8 cellular contexts compared by ENCODE assay signal in genomic region chr6:122033564-122034181, GRCh38.
A peak's percentile ranks its signal among the peaks of the same experiment; 100 is the strongest.
DNase-seq lines count a peak whose midpoint lies in the region; ATAC-seq, FAIRE-seq and TF ChIP-seq lines count a peak whose summit lies in the region.

No MANE protein-coding gene starts in this region.

- H3K4me1 ChIP-seq in SK-N-SH (ENCODE audit: control insufficient read depth in 1 of 2, insufficient read depth in 2 of 2, low read depth in 1 of 2, low read length in 1 of 2) (peaks cover 0 to 4% of the 10 kb centered on the region in 2 experiments; a peak in 2 of 4 replicates), neuronal stem cell (ENCODE audit: control insufficient read depth in 2 of 2, insufficient read depth in 1 of 2, low read depth in 1 of 2, low read length in 2 of 2) (no peaks in the 10 kb centered on the region)

- no peak overlapping the region for H2BK120ac ChIP-seq in neuronal stem cell (ENCODE audit: low read depth, low read length)

- H3K27me3 ChIP-seq in SK-N-SH (ENCODE audit: insufficient read depth), result no peaks in the 10 kb centered on the region
- H3K27me3 ChIP-seq in neuronal stem cell (ENCODE audit: control insufficient read depth in 3 of 3, insufficient read depth in 3 of 3, low read depth in 1 of 3, low read length in 3 of 3), result no peaks in the 10 kb centered on the region

- no peak overlapping the region for H4K8ac ChIP-seq in neuronal stem cell (ENCODE audit: low read depth, low read length)

- no peak overlapping the region for H2BK15ac ChIP-seq in neuronal stem cell (ENCODE audit: low read length)

- H3K79me1 ChIP-seq in neuronal stem cell (ENCODE audit: low read depth, low read length), result no peaks in the 10 kb centered on the region

- H4K91ac ChIP-seq in neuronal stem cell (ENCODE audit: low read depth, low read length, poor library complexity), result no peak overlapping the region

- H2AFZ ChIP-seq in SK-N-SH (ENCODE audit: low read depth), result peak overlapping the region; percentile 18; the same call in 1 of the 2 replicates
- no peak overlapping the region for H2AFZ ChIP-seq in neuronal stem cell (ENCODE audit: low read length)

- H3K9me2 ChIP-seq in SK-N-SH, result no peaks in the 10 kb centered on the region

- no peak overlapping the region for H2AK5ac ChIP-seq in neuronal stem cell (ENCODE audit: low read depth, low read length)

- TF ChIP-seq CTCF in SK-N-SH (IDR thresholded peaks at IDR 0.05) (peak; percentile 79), fibroblast of mammary gland (conservative IDR thresholded peaks at IDR 0.05; ENCODE audit: control insufficient read depth, insufficient read depth, low read depth, low read length) (peak; percentile 64)

- 3% methylated on average over 1 of the region's 1 CpG for WGBS in SK-N-SH (ENCODE audit: low lambda C conversion rate)
- WGBS in neuronal stem cell (ENCODE audit: extremely low coverage in 2 of 2, insufficient read length in 2 of 2, insufficient replicate concordance in 1 of 2), 2 donors, result no CpG with 5 or more reads among the region's 1 CpG

- POLR2A ChIA-PET in SK-N-SH (lab: Yijun Ruan, JAX), result no interaction called here

- H3K4me3 ChIP-seq in SK-N-SH (ENCODE audit: low read depth in 2 of 2, low read length in 1 of 2) (no peak overlapping the region; a peak in 1 of 4 replicates), fibroblast of mammary gland (ENCODE audit: control insufficient read depth, low read depth, low read length) (no peak overlapping the region), neuronal stem cell (ENCODE audit: low read length in 2 of 2) (no peak overlapping the region)

- FAIRE-seq in A204.1 (lab: Jason Lieb, UNC), result peak; percentile 85

- H3K36me3 ChIP-seq in SK-N-SH (replicated peaks in 1 of 2; ENCODE audit: control insufficient read depth in 1 of 2, insufficient read depth in 2 of 2, low read length in 1 of 2), result no peaks in the 10 kb centered on the region
- H3K36me3 ChIP-seq in neuronal stem cell (replicated peaks in 1 of 2; ENCODE audit: control insufficient read depth in 2 of 2, insufficient read depth in 2 of 2, low read length in 2 of 2), result no peaks in the 10 kb centered on the region

- H3K9ac ChIP-seq in SK-N-SH (no peak overlapping the region), neuronal stem cell (ENCODE audit: low read depth, low read length, poor library complexity) (no peak overlapping the region)

- no peak overlapping the region for H3K4ac ChIP-seq in neuronal stem cell (ENCODE audit: low read length)

- H4K20me1 ChIP-seq in SK-N-SH (ENCODE audit: insufficient read depth), result no peaks in the 10 kb centered on the region

- no peak overlapping the region for H2BK5ac ChIP-seq in neuronal stem cell (ENCODE audit: low read length)

- H3K9me3 ChIP-seq in SK-N-SH (no peaks in the 10 kb centered on the region), neuronal stem cell (replicated peaks in 1 of 2; ENCODE audit: control insufficient read depth in 2 of 2, insufficient read depth in 1 of 2, low read depth in 1 of 2, low read length in 2 of 2) (no peaks in the 10 kb centered on the region)

- peak; percentile 90 for TF ChIP-seq RAD21 in SK-N-SH (IDR thresholded peaks at IDR 0.05; ENCODE audit: low read length)

- no peak overlapping the region for H3K23ac ChIP-seq in neuronal stem cell (ENCODE audit: low read depth, low read length, poor library complexity)

- H2BK12ac ChIP-seq in neuronal stem cell (ENCODE audit: low read length), result no peak overlapping the region

- peak; percentile 87 for ATAC-seq in GM18498 (IDR thresholded peaks at IDR 0.05; ENCODE audit: unreplicated experiment)
- peak; percentile 91 for ATAC-seq in HG02678 (IDR thresholded peaks at IDR 0.05; ENCODE audit: unreplicated experiment)

- no peaks in the 10 kb centered on the region for H3K79me2 ChIP-seq in SK-N-SH (ENCODE audit: insufficient read depth)

- CTCF ChIA-PET in SK-N-SH (lab: Yijun Ruan, JAX), result interaction anchor here (0.7 to 1.8 kb wide), 23 partner anchors 12 to 993 kb away, joined by 3 to 9 read pairs (median 3); no protein-coding TSS in a partner anchor

- peak; percentile 13 for DNase-seq in MV-4-11 (lab: John Stamatoyannopoulos, UW)
- peak; percentile 37 for DNase-seq in SK-N-SH
- peak; percentile 71 for DNase-seq in fibroblast of mammary gland (ENCODE audit: low read depth)
- peak; percentile 54 for DNase-seq in neuronal stem cell (ENCODE audit: low spot score)
- DNase-seq in stimulated activated CD4-positive, alpha-beta T cell treated with anti-CD3 and anti-CD28 coated beads, Interleukin-2, amount 100 ng/mL, for 48 hours, result no peak

- no peaks in the 10 kb centered on the region for H3F3A ChIP-seq in SK-N-SH (replicated peaks; ENCODE audit: insufficient read depth)

- no peak overlapping the region for H3K14ac ChIP-seq in neuronal stem cell (ENCODE audit: low read length)

- H3K18ac ChIP-seq in neuronal stem cell (ENCODE audit: low read length), result no peak overlapping the region

- H3K27ac ChIP-seq in SK-N-SH (ENCODE audit: low read depth in 2 of 2, low read length in 1 of 2) (peak overlapping the region in 1 of 2 experiments; percentile 62; a peak in 1 of 4 replicates), neuronal stem cell (replicated peaks; ENCODE audit: low read length) (no peak overlapping the region)

- H3K4me2 ChIP-seq in SK-N-SH (no peak overlapping the region), neuronal stem cell (ENCODE audit: insufficient read depth, low read length, poor library complexity, severe bottlenecking) (no peak overlapping the region)

- no peak for TF ChIP-seq EP300 in SK-N-SH (IDR thresholded peaks at IDR 0.05; ENCODE audit: borderline replicate concordance in 1 of 2, low read depth in 1 of 2, low read length in 1 of 2)

TF ChIP-seq in SK-N-SH, 30 proteins besides CTCF, POLR2A, EP300 and RAD21:
- TF ChIP-seq YY1 (IDR thresholded peaks at IDR 0.05; ENCODE audit: low read depth) (no peak), TAF1 (IDR thresholded peaks at IDR 0.05; ENCODE audit: borderline replicate concordance, low read depth, low read length) (no peak), USF2 (IDR thresholded peaks at IDR 0.05; ENCODE audit: borderline replicate concordance, low read depth, low read length) (no peak), GATA2 (CRISPR knock-in tag; IDR thresholded peaks at IDR 0.05) (no peak), SIN3A (IDR thresholded peaks at IDR 0.05; ENCODE audit: borderline replicate concordance, low read depth, low read length) (no peak), SMC3 (IDR thresholded peaks at IDR 0.05; ENCODE audit: low read depth, low read length) (peak; percentile 84), USF1 (IDR thresholded peaks at IDR 0.05; ENCODE audit: borderline replicate concordance, low read depth) (peak; percentile 22; the same call in 1 of the 2 replicates)

Comparison
In these comparisons a context has a peak if more than half of its experiments do, and no peak if none do; other contexts are left out.
1. DNase-seq: peak in MV-4-11 (single experiment), SK-N-SH (single experiment), fibroblast of mammary gland (single experiment) and neuronal stem cell (single experiment); none in stimulated activated CD4-positive, alpha-beta T cell treated with anti-CD3 and anti-CD28 coated beads, Interleukin-2, amount 100 ng/mL, for 48 hours (0 of 2).